ENCODE assay signal across 16 cellular contexts in genomic region chr2:112229365-112229764, GRCh38. TPM values are rescaled to one million over a fixed set of nuclear protein-coding genes. Genes with fewer than 3 reads are reported as not detected.
DNase-seq lines count a peak whose midpoint lies in the region; ATAC-seq lines count a peak whose summit lies in the region.
"Had no signal": no experiment of that assay in that cellular context is flagged by ENCODE, and none has a peak within 500 bp of the region (broad histone marks: within the 10 kb centered on the region; RNA-seq: fewer than 3 reads in every experiment).

No MANE protein-coding gene starts in this region.

- DNase-seq in DMS79 treated with DMSO at 0.1 percent for 48 hours (lab: John Stamatoyannopoulos, UW), result peak; percentile 90
- DNase-seq in NCI-H128 (lab: John Stamatoyannopoulos, UW; ENCODE audit: unreplicated experiment), result peak; percentile 37
- DNase-seq in astrocyte of the hippocampus (ENCODE audit: low read depth, low spot score), result peak; percentile 14
- DNase-seq in left colon, result no peak
- no peak for DNase-seq in iPS-NIHi7 (ENCODE audit: extremely low spot score)
- no peak for DNase-seq in GF-D8 (lab: John Stamatoyannopoulos, UW)
- no peak for DNase-seq in NK-92 (lab: John Stamatoyannopoulos, UW; ENCODE audit: unreplicated experiment)
- DNase-seq: activated CD8-positive, alpha-beta memory T cell treated with anti-CD3 and anti-CD28 coated beads, Interleukin-2, amount 50 U/mL, for 48 hours; activated naive CD8-positive, alpha-beta T cell treated with anti-CD3 and anti-CD28 coated beads, Interleukin-2, amount 50 U/mL, for 24 hours; CD8-positive, alpha-beta memory T cell; effector memory CD8-positive, alpha-beta T cell; GOT3; SHP77; stimulated activated CD4-positive, alpha-beta T cell treated with anti-CD3 and anti-CD28 coated beads, Interleukin-4, amount 100 ng/mL, for 24 hours; stomach had no signal

- intact Hi-C loops in left colon (cut with DNase I, micrococcal nuclease), result no loop called here

- peak; percentile 21 for ATAC-seq in left colon
- ATAC-seq in GM19455 (IDR thresholded peaks at IDR 0.05; ENCODE audit: unreplicated experiment), result no peak
- ATAC-seq: activated naive CD8-positive, alpha-beta T cell treated with anti-CD3 and anti-CD28 coated beads, Interleukin-2, amount 50 U/mL, for 24 hours; effector memory CD8-positive, alpha-beta T cell had no signal

RNA-seq across cellular contexts. Expression of gene ZC3H8, which starts 25.5 kb away (rescaled TPM):
- 1 to 10 TPM; 5.1 to 8.1 TPM for total RNA-seq in left colon

RNA-seq across cellular contexts. Expression of gene ZC3H6, which starts 46.0 kb away (rescaled TPM):
- 1 to 10 TPM; 5.5 to 9.6 TPM for total RNA-seq in left colon

Comparison
In these comparisons a context has a peak if more than half of its experiments do, and no peak if none do; other contexts are left out.
1. DNase-seq: peak in DMS79 treated with DMSO at 0.1 percent for 48 hours (single experiment), NCI-H128 (single experiment) and astrocyte of the hippocampus (single experiment); none in left colon (0 of 2), iPS-NIHi7 (single experiment), GF-D8 (single experiment) and NK-92 (single experiment).